ENCODE assay signal across 10 cellular contexts in the genomic region with DNA sequence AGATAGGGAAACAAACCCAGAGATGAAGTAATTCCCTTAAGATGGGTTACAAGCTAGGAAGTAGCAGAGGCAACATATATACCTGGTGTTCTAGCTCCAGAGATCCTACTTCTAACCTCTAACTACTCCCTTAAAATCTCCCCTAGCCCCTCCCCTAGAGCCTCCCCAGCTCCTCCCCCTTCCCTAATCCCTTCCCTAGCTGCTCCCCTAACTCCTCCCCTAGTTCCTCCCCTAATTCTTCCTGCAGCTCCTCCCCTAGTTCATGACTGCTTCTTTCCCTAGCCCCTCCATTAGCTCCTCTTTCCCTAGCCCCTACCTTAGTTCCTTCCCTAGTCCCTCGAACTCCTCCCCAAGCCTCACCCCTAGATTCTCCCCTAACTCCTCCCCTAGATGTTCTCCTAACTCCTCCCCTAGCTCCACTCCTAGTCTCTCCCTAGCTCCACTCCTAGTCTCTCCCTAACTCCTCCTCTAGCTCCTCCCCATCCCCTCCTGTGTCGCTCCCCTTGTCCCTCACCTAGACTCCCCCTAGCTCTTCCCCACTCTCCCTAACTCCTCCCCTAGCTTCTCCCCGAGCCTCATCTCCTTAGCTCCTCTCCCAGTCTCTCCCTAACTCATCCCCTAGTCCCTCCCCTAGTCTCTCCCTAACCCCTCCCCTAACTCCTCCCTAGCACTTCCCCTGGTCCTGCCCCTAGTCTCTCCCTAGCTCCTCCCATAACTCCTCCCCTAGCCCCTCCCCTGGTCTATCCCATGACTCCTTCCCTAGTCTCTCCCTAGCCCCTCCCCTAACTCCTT.
DNase-seq lines count a peak whose midpoint lies in the region; ATAC-seq and TF ChIP-seq lines count a peak whose summit lies in the region.
"Had no signal": no experiment of that assay in that cellular context is flagged by ENCODE, and none has a peak within 500 bp of the region (broad histone marks: within the 10 kb centered on the region; RNA-seq: fewer than 3 reads in every experiment).

No MANE protein-coding gene starts in this region.

- H3K4me3 ChIP-seq in DOHH2 (ENCODE audit: low read length), result peak overlapping the region; percentile 34
- H3K4me3 ChIP-seq in sigmoid colon, result no peak overlapping the region

- H3K36me3 ChIP-seq in DOHH2 (ENCODE audit: control insufficient read depth, low read length), result no peaks in the 10 kb centered on the region
- no peaks in the 10 kb centered on the region for H3K36me3 ChIP-seq in sigmoid colon

- H3K27ac ChIP-seq in DOHH2 (ENCODE audit: low read depth, low read length) (no peak overlapping the region), foreskin keratinocyte (no peak overlapping the region), sigmoid colon (no peak overlapping the region)

- WGBS in sigmoid colon, 2 donors, result 83 to 92% methylated on average over 3 of the region's 3 CpGs

- TF ChIP-seq POLR2A in sigmoid colon (IDR thresholded peaks at IDR 0.05), result no peak

- DNase-seq in NCI-H82 treated with DMSO at 0.1 percent for 48 hours (lab: John Stamatoyannopoulos, UW; ENCODE audit: unreplicated experiment) (peak; percentile 90), foreskin keratinocyte (no peak), nucleus accumbens (lab: John Stamatoyannopoulos, UW) (no peak), T1000 (lab: John Stamatoyannopoulos, UW) (no peak), sigmoid colon (no peak)
- DNase-seq: effector memory CD8-positive, alpha-beta T cell; NCI-H526 treated with DMSO at 0.1 percent for 48 hours had no signal

- no peaks in the 10 kb centered on the region for H3K9me2 ChIP-seq in DOHH2 (replicated peaks; ENCODE audit: control insufficient read depth, low read length)

- no peak for TF ChIP-seq CTCF in DOHH2 (IDR thresholded peaks at IDR 0.05; ENCODE audit: low read depth, low read length, poor library complexity, severe bottlenecking)
- TF ChIP-seq CTCF in foreskin keratinocyte (conservative IDR thresholded peaks at IDR 0.05), result no peak
- TF ChIP-seq CTCF in sigmoid colon (IDR thresholded peaks at IDR 0.05), result no peak

- no peaks in the 10 kb centered on the region for H3K9me3 ChIP-seq in DOHH2 (ENCODE audit: control insufficient read depth, insufficient read depth, low read length)
- H3K9me3 ChIP-seq in sigmoid colon, result no peaks in the 10 kb centered on the region

- intact Hi-C loops in sigmoid colon (cut with DNase I), result no loop called here

- no peak for TF ChIP-seq EP300 in sigmoid colon (IDR thresholded peaks at IDR 0.05)

- H3K27me3 ChIP-seq in DOHH2 (ENCODE audit: control insufficient read depth, low read length) (no peaks in the 10 kb centered on the region), foreskin keratinocyte (peaks cover 3% of the 10 kb centered on the region), sigmoid colon (no peaks in the 10 kb centered on the region)

- no peaks in the 10 kb centered on the region for H3K79me2 ChIP-seq in DOHH2 (ENCODE audit: control insufficient read depth, low read length)

- H3K4me2 ChIP-seq in DOHH2 (ENCODE audit: low read length), result peak overlapping the region; percentile 40

- ATAC-seq in GM21825 (IDR thresholded peaks at IDR 0.05; ENCODE audit: unreplicated experiment) (peak; percentile 69), foreskin keratinocyte (peak; percentile 83), GM19023 (IDR thresholded peaks at IDR 0.05; ENCODE audit: unreplicated experiment) (no peak)
- ATAC-seq: effector memory CD8-positive, alpha-beta T cell had no signal

- H3K4me1 ChIP-seq in DOHH2 (ENCODE audit: control insufficient read depth, low read length) (no peaks in the 10 kb centered on the region), foreskin keratinocyte (no peaks in the 10 kb centered on the region), sigmoid colon (peaks cover 0 to 3% (median 0%) of the 10 kb centered on the region in 4 donors)

- H4K20me1 ChIP-seq in DOHH2 (ENCODE audit: control insufficient read depth, insufficient read depth, low read depth, low read length), result no peaks in the 10 kb centered on the region

- H3F3A ChIP-seq in DOHH2 (ENCODE audit: control insufficient read depth, insufficient read depth), result no peaks in the 10 kb centered on the region
